ENCODE assay signal across 8 cellular contexts in the genomic region with DNA sequence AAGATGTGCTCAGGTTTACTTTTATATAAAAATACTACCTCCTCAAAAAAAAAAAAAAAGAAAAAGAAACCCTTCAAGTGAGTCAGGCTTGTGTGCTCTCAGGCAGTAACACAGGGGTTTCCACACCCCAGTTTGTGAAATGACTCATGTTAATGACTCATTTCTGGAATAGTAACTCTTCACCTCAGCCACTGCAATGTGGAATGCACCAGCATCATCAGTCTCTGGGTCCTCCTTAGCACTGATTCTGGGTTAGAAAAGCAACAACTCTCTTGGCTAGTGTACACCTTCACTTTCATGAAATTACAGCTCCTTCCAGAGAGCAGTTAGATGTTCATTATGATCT.
DNase-seq lines count a peak whose midpoint lies in the region; ATAC-seq, FAIRE-seq and TF ChIP-seq lines count a peak whose summit lies in the region.

No MANE protein-coding gene starts in this region.

- H4K20me1 ChIP-seq in KMS-11 (ENCODE audit: insufficient read depth), result no peaks in the 10 kb centered on the region
- H4K20me1 ChIP-seq in endothelial cell of umbilical vein (replicated peaks; ENCODE audit: control insufficient read depth, extremely low read depth, insufficient read depth, low read length), result no peaks in the 10 kb centered on the region

- no peaks in the 10 kb centered on the region for H3K9me3 ChIP-seq in endothelial cell of umbilical vein (replicated peaks; ENCODE audit: control insufficient read depth, insufficient read depth, low read length)
- H3K9me3 ChIP-seq in stomach, result peaks cover 0 to 34% (median 20%) of the 10 kb centered on the region in 4 donors
- H3K9me3 ChIP-seq in kidney (ENCODE audit: control insufficient read depth in 1 of 2, low read length in 2 of 2), result peaks cover 0 to 12% of the 10 kb centered on the region in 2 donors

- H3K36me3 ChIP-seq in KMS-11 (ENCODE audit: insufficient read depth) (no peaks in the 10 kb centered on the region), endothelial cell of umbilical vein (ENCODE audit: control insufficient read depth in 2 of 2, extremely low read depth in 1 of 2, insufficient read depth in 2 of 2, low read length in 2 of 2) (no peaks in the 10 kb centered on the region), stomach (no peaks in the 10 kb centered on the region), kidney (ENCODE audit: control insufficient read depth in 1 of 2, insufficient read depth in 2 of 2, low read length in 2 of 2) (no peaks in the 10 kb centered on the region)

- no TSS peak for BruUV-seq in endothelial cell of umbilical vein (replicated peaks; lab: Mats Ljungman, UMichigan)

- TF ChIP-seq CTCF in KMS-11 (conservative IDR thresholded peaks at IDR 0.05; ENCODE audit: low read depth, low read length) (no peak), endothelial cell of umbilical vein (IDR thresholded peaks at IDR 0.05; ENCODE audit: extremely low read depth in 1 of 2, insufficient read depth in 1 of 2, low read depth in 1 of 2, low read length in 2 of 2) (no peak), stomach (IDR thresholded peaks at IDR 0.05) (no peak), kidney (IDR thresholded peaks at IDR 0.05; ENCODE audit: borderline replicate concordance, extremely low read depth, insufficient read depth) (no peak)

- CTCF ChIA-PET in endothelial cell of umbilical vein (lab: Charles Lee) (interaction anchor here (0.6 kb wide), 2 partner anchors 21 to 808 kb away, joined by 3 read pairs; no protein-coding TSS in a partner anchor), HEK293T (lab: Yijun Ruan, JAX) (interaction anchor here (1.2 kb wide), 1 partner anchor 12 kb away, joined by 3 read pairs; no protein-coding TSS in a partner anchor)

- H3K27ac ChIP-seq in KMS-11 (peak overlapping the region; percentile 70), endothelial cell of umbilical vein (ENCODE audit: insufficient read depth, low read depth, low read length) (no peak overlapping the region), stomach (no peak overlapping the region), kidney (ENCODE audit: low read depth in 2 of 2, low read length in 2 of 2) (no peak overlapping the region)

- no peak overlapping the region for H3K4me3 ChIP-seq in KMS-11 (IDR thresholded peaks at IDR 0.05; ENCODE audit: insufficient read depth, low read depth, low read length)
- H3K4me3 ChIP-seq in endothelial cell of umbilical vein (replicated peaks in 1 of 3; ENCODE audit: insufficient read depth in 1 of 3, low read depth in 1 of 3, low read length in 3 of 3), result no peak overlapping the region
- H3K4me3 ChIP-seq in stomach, result no peak overlapping the region
- H3K4me3 ChIP-seq in kidney (ENCODE audit: low read length in 2 of 2), result no peak overlapping the region

- H3K79me2 ChIP-seq in KMS-11 (ENCODE audit: insufficient read depth, low read depth), result no peaks in the 10 kb centered on the region
- no peaks in the 10 kb centered on the region for H3K79me2 ChIP-seq in endothelial cell of umbilical vein (ENCODE audit: control insufficient read depth, insufficient read depth, low read length)

- H3K4me2 ChIP-seq in KMS-11, result peak overlapping the region; percentile 87
- H3K4me2 ChIP-seq in endothelial cell of umbilical vein (ENCODE audit: insufficient read depth, low read length), result no peak overlapping the region

- DNase-seq in endothelial cell of umbilical vein (ENCODE audit: low read depth, low spot score), result peak; percentile 18
- DNase-seq in stromal cell of bone marrow (ENCODE audit: low read depth), result peak; percentile 95
- DNase-seq in stomach, result no peak
- DNase-seq in HEK293T (ENCODE audit: extremely low spot score), result no peak
- DNase-seq in kidney, result no peak

- no peak for TF ChIP-seq POLR2A in GM18505 (IDR thresholded peaks at IDR 0.05; ENCODE audit: borderline replicate concordance, extremely low read depth, insufficient read depth, insufficient read length)
- no peak for TF ChIP-seq POLR2A in endothelial cell of umbilical vein (IDR thresholded peaks at IDR 0.05; ENCODE audit: low read depth, low read length)
- TF ChIP-seq POLR2A in stomach (IDR thresholded peaks at IDR 0.05), result no peak

- dilution Hi-C loops in endothelial cell of umbilical vein (cut with MboI; ENCODE audit: extremely low pct_ligation_motif_present, low sequenced_read_pairs), result no loop called here

- no peak for TF ChIP-seq EP300 in stomach (IDR thresholded peaks at IDR 0.05)

- no peaks in the 10 kb centered on the region for H3K27me3 ChIP-seq in KMS-11 (ENCODE audit: insufficient read depth, low read depth)
- H3K27me3 ChIP-seq in endothelial cell of umbilical vein (ENCODE audit: control insufficient read depth in 2 of 2, insufficient read depth in 2 of 2, low read length in 2 of 2), result no peaks in the 10 kb centered on the region
- peaks cover 0 to 3% (median 0%) of the 10 kb centered on the region in 3 donors for H3K27me3 ChIP-seq in stomach

- no peak overlapping the region for H2AFZ ChIP-seq in KMS-11 (ENCODE audit: low read depth)
- no peak overlapping the region for H2AFZ ChIP-seq in endothelial cell of umbilical vein (ENCODE audit: low read depth, low read length)

- intact Hi-C loops in endothelial cell of umbilical vein (cut with micrococcal nuclease) (no loop called here), stomach (cut with DNase I; ENCODE audit: low total_unique reads) (no loop called here), kidney (cut with DNase I) (no loop called here)

- peaks cover 65% of the 10 kb centered on the region for H3K4me1 ChIP-seq in KMS-11 (ENCODE audit: low read depth, poor library complexity, severe bottlenecking)
- H3K4me1 ChIP-seq in endothelial cell of umbilical vein (ENCODE audit: control insufficient read depth, extremely low read depth, insufficient read depth, low read length), result no peaks in the 10 kb centered on the region
- H3K4me1 ChIP-seq in stomach, result no peaks in the 10 kb centered on the region
- no peaks in the 10 kb centered on the region for H3K4me1 ChIP-seq in kidney (ENCODE audit: control insufficient read depth in 1 of 2, insufficient read depth in 1 of 2, low read depth in 1 of 2, low read length in 2 of 2)

- no peaks in the 10 kb centered on the region for H3K9me1 ChIP-seq in endothelial cell of umbilical vein (replicated peaks; ENCODE audit: control insufficient read depth, extremely low read depth, insufficient read depth, low read length)

- H3K9ac ChIP-seq in KMS-11 (peak overlapping the region; percentile 25; the same call in 1 of the 2 replicates), endothelial cell of umbilical vein (replicated peaks; ENCODE audit: extremely low read depth, insufficient read depth, low read length) (no peak overlapping the region), kidney (ENCODE audit: low read length in 2 of 2) (no peak overlapping the region)

- ATAC-seq in GM18505 (IDR thresholded peaks at IDR 0.05; ENCODE audit: unreplicated experiment), result peak; percentile 88
- peak; percentile 83 for ATAC-seq in GM21825 (IDR thresholded peaks at IDR 0.05; ENCODE audit: unreplicated experiment)

- POLR2A ChIA-PET in endothelial cell of umbilical vein (lab: Charles Lee) (no interaction called here), HEK293T (lab: Yijun Ruan, JAX) (no interaction called here)

- FAIRE-seq in endothelial cell of umbilical vein (lab: Jason Lieb, UNC) (no peak), kidney (lab: Jason Lieb, UNC) (no peak)

TF ChIP-seq in endothelial cell of umbilical vein, 7 proteins besides CTCF, POLR2A, EP300 and RAD21:
- TF ChIP-seq MAX (IDR thresholded peaks at IDR 0.05; ENCODE audit: insufficient read depth, insufficient read length) (no peak), JUN (IDR thresholded peaks at IDR 0.05; ENCODE audit: borderline replicate concordance, insufficient read depth, insufficient read length, low read depth) (peak; percentile 52), FOS (IDR thresholded peaks at IDR 0.05; ENCODE audit: borderline replicate concordance, insufficient read depth, low read length) (peak; percentile 93)
TF ChIP-seq in endothelial cell of umbilical vein: peak in this region for 2.

TF ChIP-seq in HEK293T, 16 proteins besides CTCF, POLR2A, EP300 and RAD21:
- TF ChIP-seq FOXA1 (IDR thresholded peaks at IDR 0.05) (no peak), TARDBP (IDR thresholded peaks at IDR 0.05) (no peak), FOXK2 (IDR thresholded peaks at IDR 0.05) (no peak), LEF1 (IDR thresholded peaks at IDR 0.05; ENCODE audit: borderline replicate concordance) (no peak), ELF4 (IDR thresholded peaks at IDR 0.05) (no peak), PKNOX1 (IDR thresholded peaks at IDR 0.05) (no peak), ZNF384 (IDR thresholded peaks at IDR 0.05) (no peak), SP1 (IDR thresholded peaks at IDR 0.05) (no peak), HDGF (IDR thresholded peaks at IDR 0.05; ENCODE audit: borderline replicate concordance) (no peak), SUZ12 (IDR thresholded peaks at IDR 0.05) (no peak), L3MBTL2 (conservative IDR thresholded peaks at IDR 0.05) (no peak), CTBP1 (IDR thresholded peaks at IDR 0.05; ENCODE audit: borderline replicate concordance) (no peak), ARNT (IDR thresholded peaks at IDR 0.05) (no peak), BHLHE40 (IDR thresholded peaks at IDR 0.05; ENCODE audit: borderline replicate concordance) (no peak), NFRKB (IDR thresholded peaks at IDR 0.05) (no peak), FOXM1 (IDR thresholded peaks at IDR 0.05; ENCODE audit: borderline replicate concordance) (no peak)

Comparison
In these comparisons a context has a peak if more than half of its experiments do, and no peak if none do; other contexts are left out.
1. DNase-seq: peak in endothelial cell of umbilical vein (single experiment) and stromal cell of bone marrow (single experiment); none in stomach (single experiment), HEK293T (single experiment) and kidney (single experiment).